ENCODE assay signal across 23 cellular contexts in the genomic region with DNA sequence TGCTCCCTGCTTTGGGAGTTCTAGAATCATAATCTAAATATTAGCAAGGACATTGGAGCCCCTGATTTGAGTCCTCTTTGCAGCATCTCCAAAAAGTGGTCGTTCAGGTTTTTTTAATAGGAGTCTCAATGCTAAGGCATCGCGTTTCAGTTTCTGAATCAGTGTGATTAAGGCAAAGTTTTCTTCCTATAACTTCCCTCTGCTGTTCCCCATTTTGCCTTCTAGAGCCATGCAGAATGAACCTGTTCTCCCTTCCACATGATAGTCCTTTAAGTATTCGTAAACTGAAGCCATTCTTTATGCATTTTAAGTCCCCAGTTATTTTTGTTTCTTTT.
"Had no signal": no experiment of that assay in that cellular context is flagged by ENCODE, and none has a peak within 500 bp of the region (broad histone marks: within the 10 kb centered on the region; RNA-seq: fewer than 3 reads in every experiment).

No MANE protein-coding gene starts in this region.

- H3K9me3 ChIP-seq: MG63, Peyer's patch, SJCRH30 had no signal

- H2AFZ ChIP-seq: PC-9 had no signal

- H3K27me3 ChIP-seq: MG63, Peyer's patch, SJCRH30 had no signal

- H3K4me1 ChIP-seq: Peyer's patch, SJCRH30 had no signal

- H3K36me3 ChIP-seq: MG63, Peyer's patch, SJCRH30 had no signal

- DNase-seq: IMR-90; Karpas-422; KG1; MG63; NCI-H1092; NCI-H1436; NCI-H187; NCI-H2029; NCI-H2081 treated with DMSO at 0.1 percent for 48 hours; NCI-H2171; NCI-H226; NCI-H446; NCI-H510A; NCI-H524 treated with DMSO at 0.1 percent for 48 hours; NK-92 treated with Interleukin-12 subunit alpha and Interleukin-12 subunit beta, amount 100 ng/mL, for 24 hours; PC-9; Peyer's patch; SHP77 treated with DMSO at 0.1 percent for 48 hours; SJCRH30; T-helper 2 cell had no signal

- H3K4me3 ChIP-seq: MG63, PC-9, Peyer's patch, SJCRH30 had no signal

- ATAC-seq: HepG2, Right ventricle myocardium inferior, SK-N-SH treated with all-trans-retinoic acid at 6 μM for 48 hours had no signal

- H3K4me2 ChIP-seq: PC-9 had no signal

- H3K27ac ChIP-seq: PC-9, Peyer's patch, SJCRH30 had no signal
